ENCODE assay signal across 14 cellular contexts in the genomic region with DNA sequence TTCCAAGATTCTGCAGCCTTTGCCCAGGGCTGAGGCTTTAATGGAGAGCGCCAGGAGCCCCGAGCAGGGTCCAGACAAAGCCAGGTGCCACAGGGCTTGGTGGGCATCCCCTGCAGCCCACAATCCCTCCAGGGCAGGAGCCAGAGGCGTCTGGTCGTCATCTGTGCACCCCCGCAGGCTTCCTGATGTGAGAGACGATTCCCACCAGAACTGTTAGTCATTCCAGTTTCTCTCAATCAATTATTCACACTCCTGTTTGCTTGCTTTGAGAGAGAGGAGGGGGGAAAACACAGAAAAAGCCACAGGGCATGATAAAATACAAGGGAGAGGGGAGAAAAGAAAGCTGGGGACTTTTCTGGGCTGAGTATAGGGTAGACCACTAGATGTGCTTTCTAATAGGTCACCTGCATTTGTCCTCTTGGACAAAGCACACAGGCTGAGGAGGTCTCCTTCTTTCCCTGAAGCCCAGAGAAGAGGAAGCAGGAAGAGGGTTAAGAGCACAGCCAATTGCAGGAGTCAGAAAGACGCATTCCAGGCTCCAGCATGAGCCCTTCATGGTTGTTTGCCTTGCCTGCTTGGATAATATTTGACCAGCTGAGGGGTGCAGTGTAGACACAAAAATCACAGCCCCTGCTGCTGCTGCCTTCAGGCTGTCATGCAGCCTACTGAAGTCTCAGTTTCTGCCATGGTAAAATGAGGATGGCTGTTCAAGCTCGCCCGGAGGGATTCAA.
DNase-seq lines count a peak whose midpoint lies in the region; ATAC-seq and TF ChIP-seq lines count a peak whose summit lies in the region.
"Had no signal": no experiment of that assay in that cellular context is flagged by ENCODE, and none has a peak within 500 bp of the region (broad histone marks: within the 10 kb centered on the region; RNA-seq: fewer than 3 reads in every experiment).

No MANE protein-coding gene starts in this region.

- H3K27me3 Mint-ChIP-seq in T-helper 17 cell: peaks cover 31% of the 10 kb centered on the region

- H3K9ac ChIP-seq in liver (ENCODE audit: low read depth in 1 of 2, low read length in 2 of 2): no peak overlapping the region
- H3K9ac ChIP-seq: parathyroid adenoma had no signal

- no peaks in the 10 kb centered on the region for H3K36me3 Mint-ChIP-seq in T-helper 17 cell (ENCODE audit: low read depth)
- H3K36me3 Mint-ChIP-seq: activated naive CD8-positive, alpha-beta T cell had no signal

- TF ChIP-seq CTCF in heart left ventricle (IDR thresholded peaks at IDR 0.05) (no peak), VCaP (conservative IDR thresholded peaks at IDR 0.05) (no peak), liver (IDR thresholded peaks at IDR 0.05; ENCODE audit: low read depth, low read length, missing input control) (no peak)

- intact Hi-C loops in cardiac septum (cut with DNase I): no loop called here
- intact Hi-C loops in heart left ventricle (cut with DNase I): no loop called here

- H3K9me3 ChIP-seq in heart left ventricle (no peaks in the 10 kb centered on the region), liver (ENCODE audit: control insufficient read depth in 4 of 4, low read length in 3 of 4) (no peaks in the 10 kb centered on the region), T-helper 17 cell (ENCODE audit: control insufficient read depth, low read length, poor library complexity, severe bottlenecking) (no peaks in the 10 kb centered on the region)
- H3K9me3 ChIP-seq: tibial artery had no signal

- H3K27me3 ChIP-seq in heart left ventricle (no peaks in the 10 kb centered on the region), liver (ENCODE audit: control insufficient read depth in 4 of 4, insufficient read depth in 4 of 4, low read length in 3 of 4) (no peaks in the 10 kb centered on the region)
- H3K27me3 ChIP-seq: tibial artery had no signal

- TF ChIP-seq POLR2A in heart left ventricle (IDR thresholded peaks at IDR 0.05): no peak

- no peak for TF ChIP-seq RAD21 in liver (IDR thresholded peaks at IDR 0.05)

- no peaks in the 10 kb centered on the region for H3K36me3 ChIP-seq in heart left ventricle
- H3K36me3 ChIP-seq in liver (ENCODE audit: control insufficient read depth in 4 of 4, insufficient read depth in 3 of 4, low read depth in 1 of 4, low read length in 3 of 4): no peaks in the 10 kb centered on the region
- H3K36me3 ChIP-seq: tibial artery had no signal

- H3K4me3 ChIP-seq in heart left ventricle (no peak overlapping the region), liver (ENCODE audit: low read depth in 1 of 3, low read length in 3 of 3) (no peak overlapping the region)
- H3K4me3 ChIP-seq: tibial artery had no signal

- H3K4me1 Mint-ChIP-seq in T-helper 17 cell: no peaks in the 10 kb centered on the region

- H3K27ac ChIP-seq in heart left ventricle: peak overlapping the region in 1 of 12 donors; percentile 2
- H3K27ac ChIP-seq in VCaP: peak overlapping the region; percentile 77
- peak overlapping the region; percentile 50 to 58 for H3K27ac ChIP-seq in liver (ENCODE audit: low read depth in 1 of 2, low read length in 2 of 2)
- H3K27ac ChIP-seq: parathyroid adenoma, tibial artery had no signal

- no peak overlapping the region for H3K27ac Mint-ChIP-seq in T-helper 17 cell
- H3K27ac Mint-ChIP-seq: activated naive CD8-positive, alpha-beta T cell had no signal

- WGBS in heart left ventricle, 4 donors: 59 to 71% (median 64%) methylated on average over 9 of the region's 9 CpGs
- WGBS in liver: 26% methylated on average over 9 of the region's 9 CpGs

- no peak overlapping the region for H3K4me3 Mint-ChIP-seq in T-helper 17 cell
- H3K4me3 Mint-ChIP-seq: activated naive CD8-positive, alpha-beta T cell had no signal

- H3K4me1 ChIP-seq in heart left ventricle (peaks cover 0 to 64% (median 24%) of the 10 kb centered on the region in 12 donors), liver (ENCODE audit: control insufficient read depth in 4 of 4, insufficient read depth in 4 of 4, low read length in 3 of 4) (peaks cover 0 to 58% (median 47%) of the 10 kb centered on the region in 4 donors)
- H3K4me1 ChIP-seq: parathyroid adenoma had no signal

- peak; percentile 54 for DNase-seq in cardiac septum (ENCODE audit: low spot score)
- no peak for DNase-seq in heart left ventricle
- no peak for DNase-seq in NCI-H446 treated with DMSO at 0.1 percent for 48 hours (lab: John Stamatoyannopoulos, UW)
- DNase-seq in T-helper 17 cell: no peak
- DNase-seq: activated CD4-positive, CD25-positive, alpha-beta regulatory T cell; HCEC 1CT; mesenchymal stem cell; tibial artery had no signal

- ATAC-seq in heart left ventricle (no peak), GM19455 (IDR thresholded peaks at IDR 0.05; ENCODE audit: unreplicated experiment) (no peak), HG03280 (IDR thresholded peaks at IDR 0.05; ENCODE audit: unreplicated experiment) (no peak), T-helper 17 cell (no peak)

TF ChIP-seq in liver, 16 proteins besides CTCF, POLR2A, EP300 and RAD21:
- peak in 1 of 2 donors; percentile 14 for TF ChIP-seq HNF4A (conservative IDR thresholded peaks at IDR 0.05)
- TF ChIP-seq SP1 (IDR thresholded peaks at IDR 0.05): peak; percentile 20
- TF ChIP-seq, protein P1, sequence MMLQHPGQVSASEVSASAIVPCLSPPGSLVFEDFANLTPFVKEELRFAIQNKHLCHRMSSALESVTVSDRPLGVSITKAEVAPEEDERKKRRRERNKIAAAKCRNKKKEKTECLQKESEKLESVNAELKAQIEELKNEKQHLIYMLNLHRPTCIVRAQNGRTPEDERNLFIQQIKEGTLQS (IDR thresholded peaks at IDR 0.05): no peak
- TF ChIP-seq NR2F2 (IDR thresholded peaks at IDR 0.05): no peak
- TF ChIP-seq, protein P2, sequence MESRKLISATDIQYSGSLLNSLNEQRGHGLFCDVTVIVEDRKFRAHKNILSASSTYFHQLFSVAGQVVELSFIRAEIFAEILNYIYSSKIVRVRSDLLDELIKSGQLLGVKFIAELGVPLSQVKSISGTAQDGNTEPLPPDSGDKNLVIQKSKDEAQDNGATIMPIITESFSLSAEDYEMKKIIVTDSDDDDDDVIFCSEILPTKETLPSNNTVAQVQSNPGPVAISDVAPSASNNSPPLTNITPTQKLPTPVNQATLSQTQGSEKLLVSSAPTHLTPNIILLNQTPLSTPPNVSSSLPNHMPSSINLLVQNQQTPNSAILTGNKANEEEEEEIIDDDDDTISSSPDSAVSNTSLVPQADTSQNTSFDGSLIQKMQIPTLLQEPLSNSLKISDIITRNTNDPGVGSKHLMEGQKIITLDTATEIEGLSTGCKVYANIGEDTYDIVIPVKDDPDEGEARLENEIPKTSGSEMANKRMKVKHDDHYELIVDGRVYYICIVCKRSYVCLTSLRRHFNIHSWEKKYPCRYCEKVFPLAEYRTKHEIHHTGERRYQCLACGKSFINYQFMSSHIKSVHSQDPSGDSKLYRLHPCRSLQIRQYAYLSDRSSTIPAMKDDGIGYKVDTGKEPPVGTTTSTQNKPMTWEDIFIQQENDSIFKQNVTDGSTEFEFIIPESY (IDR thresholded peaks at IDR 0.05): no peak
- no peak for TF ChIP-seq FOXA1 (IDR thresholded peaks at IDR 0.05)
- TF ChIP-seq, protein P3, sequence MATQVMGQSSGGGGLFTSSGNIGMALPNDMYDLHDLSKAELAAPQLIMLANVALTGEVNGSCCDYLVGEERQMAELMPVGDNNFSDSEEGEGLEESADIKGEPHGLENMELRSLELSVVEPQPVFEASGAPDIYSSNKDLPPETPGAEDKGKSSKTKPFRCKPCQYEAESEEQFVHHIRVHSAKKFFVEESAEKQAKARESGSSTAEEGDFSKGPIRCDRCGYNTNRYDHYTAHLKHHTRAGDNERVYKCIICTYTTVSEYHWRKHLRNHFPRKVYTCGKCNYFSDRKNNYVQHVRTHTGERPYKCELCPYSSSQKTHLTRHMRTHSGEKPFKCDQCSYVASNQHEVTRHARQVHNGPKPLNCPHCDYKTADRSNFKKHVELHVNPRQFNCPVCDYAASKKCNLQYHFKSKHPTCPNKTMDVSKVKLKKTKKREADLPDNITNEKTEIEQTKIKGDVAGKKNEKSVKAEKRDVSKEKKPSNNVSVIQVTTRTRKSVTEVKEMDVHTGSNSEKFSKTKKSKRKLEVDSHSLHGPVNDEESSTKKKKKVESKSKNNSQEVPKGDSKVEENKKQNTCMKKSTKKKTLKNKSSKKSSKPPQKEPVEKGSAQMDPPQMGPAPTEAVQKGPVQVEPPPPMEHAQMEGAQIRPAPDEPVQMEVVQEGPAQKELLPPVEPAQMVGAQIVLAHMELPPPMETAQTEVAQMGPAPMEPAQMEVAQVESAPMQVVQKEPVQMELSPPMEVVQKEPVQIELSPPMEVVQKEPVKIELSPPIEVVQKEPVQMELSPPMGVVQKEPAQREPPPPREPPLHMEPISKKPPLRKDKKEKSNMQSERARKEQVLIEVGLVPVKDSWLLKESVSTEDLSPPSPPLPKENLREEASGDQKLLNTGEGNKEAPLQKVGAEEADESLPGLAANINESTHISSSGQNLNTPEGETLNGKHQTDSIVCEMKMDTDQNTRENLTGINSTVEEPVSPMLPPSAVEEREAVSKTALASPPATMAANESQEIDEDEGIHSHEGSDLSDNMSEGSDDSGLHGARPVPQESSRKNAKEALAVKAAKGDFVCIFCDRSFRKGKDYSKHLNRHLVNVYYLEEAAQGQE (IDR thresholded peaks at IDR 0.05): no peak
- no peak for TF ChIP-seq GABPA (IDR thresholded peaks at IDR 0.05 in 1 of 2, conservative IDR thresholded peaks at IDR 0.05 in 1 of 2)
- TF ChIP-seq FOXA2 (IDR thresholded peaks at IDR 0.05): no peak
- peak in 1 of 2 donors; percentile 16 for TF ChIP-seq RXRA (IDR thresholded peaks at IDR 0.05)
- no peak for TF ChIP-seq HNF4G (IDR thresholded peaks at IDR 0.05)
- TF ChIP-seq JUND (IDR thresholded peaks at IDR 0.05): no peak
- TF ChIP-seq EGR1 (IDR thresholded peaks at IDR 0.05; ENCODE audit: low read depth in 2 of 2): no peak
- TF ChIP-seq YY1 (IDR thresholded peaks at IDR 0.05): no peak
- TF ChIP-seq TAF1 (conservative IDR thresholded peaks at IDR 0.05): no peak
- TF ChIP-seq, protein P4, sequence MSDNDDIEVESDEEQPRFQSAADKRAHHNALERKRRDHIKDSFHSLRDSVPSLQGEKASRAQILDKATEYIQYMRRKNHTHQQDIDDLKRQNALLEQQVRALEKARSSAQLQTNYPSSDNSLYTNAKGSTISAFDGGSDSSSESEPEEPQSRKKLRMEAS (IDR thresholded peaks at IDR 0.05): no peak
